3 cellular contexts compared by ENCODE assay signal in the genomic region with DNA sequence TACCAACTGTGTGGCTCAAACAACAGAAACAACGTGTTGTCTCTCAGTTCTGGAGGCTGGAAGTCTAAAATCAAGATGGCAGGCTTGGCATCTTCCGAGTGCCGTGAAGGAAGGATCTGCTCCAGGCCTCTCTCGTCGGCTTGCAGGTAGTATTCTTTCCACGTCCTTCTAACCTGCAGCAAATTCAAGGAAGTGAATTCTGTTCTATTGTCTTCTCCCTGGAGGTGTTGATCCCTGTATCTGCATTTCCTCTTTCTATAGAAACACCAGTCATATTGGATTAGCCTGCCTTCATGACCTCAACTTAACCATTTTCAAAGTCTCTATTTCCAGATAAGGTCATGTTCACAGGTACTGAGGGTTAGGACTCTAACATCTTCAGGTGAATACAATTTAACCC.
TF ChIP-seq lines count a peak whose summit lies in the region.

No MANE protein-coding gene starts in this region.

TF ChIP-seq in GM23338, 12 proteins besides CTCF, POLR2A, EP300 and RAD21:
- TF ChIP-seq, protein P1, sequence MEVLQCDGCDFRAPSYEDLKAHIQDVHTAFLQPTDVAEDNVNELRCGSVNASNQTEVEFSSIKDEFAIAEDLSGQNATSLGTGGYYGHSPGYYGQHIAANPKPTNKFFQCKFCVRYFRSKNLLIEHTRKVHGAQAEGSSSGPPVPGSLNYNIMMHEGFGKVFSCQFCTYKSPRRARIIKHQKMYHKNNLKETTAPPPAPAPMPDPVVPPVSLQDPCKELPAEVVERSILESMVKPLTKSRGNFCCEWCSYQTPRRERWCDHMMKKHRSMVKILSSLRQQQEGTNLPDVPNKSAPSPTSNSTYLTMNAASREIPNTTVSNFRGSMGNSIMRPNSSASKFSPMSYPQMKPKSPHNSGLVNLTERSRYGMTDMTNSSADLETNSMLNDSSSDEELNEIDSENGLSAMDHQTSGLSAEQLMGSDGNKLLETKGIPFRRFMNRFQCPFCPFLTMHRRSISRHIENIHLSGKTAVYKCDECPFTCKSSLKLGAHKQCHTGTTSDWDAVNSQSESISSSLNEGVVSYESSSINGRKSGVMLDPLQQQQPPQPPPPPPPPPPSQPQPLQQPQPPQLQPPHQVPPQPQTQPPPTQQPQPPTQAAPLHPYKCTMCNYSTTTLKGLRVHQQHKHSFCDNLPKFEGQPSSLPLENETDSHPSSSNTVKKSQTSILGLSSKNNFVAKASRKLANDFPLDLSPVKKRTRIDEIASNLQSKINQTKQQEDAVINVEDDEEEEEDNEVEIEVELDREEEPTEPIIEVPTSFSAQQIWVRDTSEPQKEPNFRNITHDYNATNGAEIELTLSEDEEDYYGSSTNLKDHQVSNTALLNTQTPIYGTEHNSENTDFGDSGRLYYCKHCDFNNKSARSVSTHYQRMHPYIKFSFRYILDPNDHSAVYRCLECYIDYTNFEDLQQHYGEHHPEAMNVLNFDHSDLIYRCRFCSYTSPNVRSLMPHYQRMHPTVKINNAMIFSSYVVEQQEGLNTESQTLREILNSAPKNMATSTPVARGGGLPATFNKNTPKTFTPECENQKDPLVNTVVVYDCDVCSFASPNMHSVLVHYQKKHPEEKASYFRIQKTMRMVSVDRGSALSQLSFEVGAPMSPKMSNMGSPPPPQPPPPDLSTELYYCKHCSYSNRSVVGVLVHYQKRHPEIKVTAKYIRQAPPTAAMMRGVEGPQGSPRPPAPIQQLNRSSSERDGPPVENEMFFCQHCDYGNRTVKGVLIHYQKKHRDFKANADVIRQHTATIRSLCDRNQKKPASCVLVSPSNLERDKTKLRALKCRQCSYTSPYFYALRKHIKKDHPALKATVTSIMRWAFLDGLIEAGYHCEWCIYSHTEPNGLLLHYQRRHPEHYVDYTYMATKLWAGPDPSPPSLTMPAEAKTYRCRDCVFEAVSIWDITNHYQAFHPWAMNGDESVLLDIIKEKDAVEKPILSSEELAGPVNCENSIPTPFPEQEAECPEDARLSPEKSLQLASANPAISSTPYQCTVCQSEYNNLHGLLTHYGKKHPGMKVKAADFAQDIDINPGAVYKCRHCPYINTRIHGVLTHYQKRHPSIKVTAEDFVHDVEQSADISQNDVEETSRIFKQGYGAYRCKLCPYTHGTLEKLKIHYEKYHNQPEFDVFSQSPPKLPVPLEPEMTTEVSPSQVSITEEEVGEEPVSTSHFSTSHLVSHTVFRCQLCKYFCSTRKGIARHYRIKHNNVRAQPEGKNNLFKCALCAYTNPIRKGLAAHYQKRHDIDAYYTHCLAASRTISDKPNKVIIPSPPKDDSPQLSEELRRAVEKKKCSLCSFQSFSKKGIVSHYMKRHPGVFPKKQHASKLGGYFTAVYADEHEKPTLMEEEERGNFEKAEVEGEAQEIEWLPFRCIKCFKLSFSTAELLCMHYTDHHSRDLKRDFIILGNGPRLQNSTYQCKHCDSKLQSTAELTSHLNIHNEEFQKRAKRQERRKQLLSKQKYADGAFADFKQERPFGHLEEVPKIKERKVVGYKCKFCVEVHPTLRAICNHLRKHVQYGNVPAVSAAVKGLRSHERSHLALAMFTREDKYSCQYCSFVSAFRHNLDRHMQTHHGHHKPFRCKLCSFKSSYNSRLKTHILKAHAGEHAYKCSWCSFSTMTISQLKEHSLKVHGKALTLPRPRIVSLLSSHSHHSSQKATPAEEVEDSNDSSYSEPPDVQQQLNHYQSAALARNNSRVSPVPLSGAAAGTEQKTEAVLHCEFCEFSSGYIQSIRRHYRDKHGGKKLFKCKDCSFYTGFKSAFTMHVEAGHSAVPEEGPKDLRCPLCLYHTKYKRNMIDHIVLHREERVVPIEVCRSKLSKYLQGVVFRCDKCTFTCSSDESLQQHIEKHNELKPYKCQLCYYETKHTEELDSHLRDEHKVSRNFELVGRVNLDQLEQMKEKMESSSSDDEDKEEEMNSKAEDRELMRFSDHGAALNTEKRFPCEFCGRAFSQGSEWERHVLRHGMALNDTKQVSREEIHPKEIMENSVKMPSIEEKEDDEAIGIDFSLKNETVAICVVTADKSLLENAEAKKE (CRISPR knock-in tag; IDR thresholded peaks at IDR 0.05), result peak; percentile 79
- no peak for TF ChIP-seq POLR2AphosphoS5 (IDR thresholded peaks at IDR 0.05; ENCODE audit: low read depth)

TF ChIP-seq in WTC11, 78 proteins besides CTCF, POLR2A, EP300 and RAD21:
- TF ChIP-seq ETV6 (CRISPR knock-in tag; IDR thresholded peaks at IDR 0.05), result peak; percentile 84
- TF ChIP-seq, protein P2, sequence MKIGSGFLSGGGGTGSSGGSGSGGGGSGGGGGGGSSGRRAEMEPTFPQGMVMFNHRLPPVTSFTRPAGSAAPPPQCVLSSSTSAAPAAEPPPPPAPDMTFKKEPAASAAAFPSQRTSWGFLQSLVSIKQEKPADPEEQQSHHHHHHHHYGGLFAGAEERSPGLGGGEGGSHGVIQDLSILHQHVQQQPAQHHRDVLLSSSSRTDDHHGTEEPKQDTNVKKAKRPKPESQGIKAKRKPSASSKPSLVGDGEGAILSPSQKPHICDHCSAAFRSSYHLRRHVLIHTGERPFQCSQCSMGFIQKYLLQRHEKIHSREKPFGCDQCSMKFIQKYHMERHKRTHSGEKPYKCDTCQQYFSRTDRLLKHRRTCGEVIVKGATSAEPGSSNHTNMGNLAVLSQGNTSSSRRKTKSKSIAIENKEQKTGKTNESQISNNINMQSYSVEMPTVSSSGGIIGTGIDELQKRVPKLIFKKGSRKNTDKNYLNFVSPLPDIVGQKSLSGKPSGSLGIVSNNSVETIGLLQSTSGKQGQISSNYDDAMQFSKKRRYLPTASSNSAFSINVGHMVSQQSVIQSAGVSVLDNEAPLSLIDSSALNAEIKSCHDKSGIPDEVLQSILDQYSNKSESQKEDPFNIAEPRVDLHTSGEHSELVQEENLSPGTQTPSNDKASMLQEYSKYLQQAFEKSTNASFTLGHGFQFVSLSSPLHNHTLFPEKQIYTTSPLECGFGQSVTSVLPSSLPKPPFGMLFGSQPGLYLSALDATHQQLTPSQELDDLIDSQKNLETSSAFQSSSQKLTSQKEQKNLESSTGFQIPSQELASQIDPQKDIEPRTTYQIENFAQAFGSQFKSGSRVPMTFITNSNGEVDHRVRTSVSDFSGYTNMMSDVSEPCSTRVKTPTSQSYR (CRISPR knock-in tag; IDR thresholded peaks at IDR 0.05), result 0 out of 2 replicates have a peak, but pooled peaks have one; percentile 13
- TF ChIP-seq ZNF138 (CRISPR knock-in tag; conservative IDR thresholded peaks at IDR 0.05), result no peak
- peak; percentile 12; the same call in 1 of the 2 replicates for TF ChIP-seq FOXK1 (CRISPR knock-in tag; IDR thresholded peaks at IDR 0.05)

TF ChIP-seq in HepG2, 621 proteins besides CTCF, POLR2A, EP300 and RAD21:
- TF ChIP-seq EHMT2 (IDR thresholded peaks at IDR 0.05; ENCODE audit: borderline replicate concordance, low read depth, low read length) (no peak), SMC3 (IDR thresholded peaks at IDR 0.05; ENCODE audit: low read length) (no peak), PHB2 (IDR thresholded peaks at IDR 0.05; ENCODE audit: partially characterized antibody) (no peak), HOXA9 (CRISPR knock-in tag; IDR thresholded peaks at IDR 0.05; ENCODE audit: borderline replicate concordance) (no peak), HDAC6 (IDR thresholded peaks at IDR 0.05; ENCODE audit: low read depth, low read length) (no peak), SP1 (IDR thresholded peaks at IDR 0.05) (no peak), SP1 (CRISPR knock-in tag; IDR thresholded peaks at IDR 0.05) (no peak), SOX5 (CRISPR knock-in tag; IDR thresholded peaks at IDR 0.05; ENCODE audit: borderline replicate concordance) (no peak), RELA (CRISPR knock-in tag; IDR thresholded peaks at IDR 0.05) (no peak)
